29 cellular contexts compared by ENCODE assay signal in genomic region chr19:14346279-14346678, GRCh38.
"Had no signal": no experiment of that assay in that cellular context is flagged by ENCODE, and none has a peak within 500 bp of the region (broad histone marks: within the 10 kb centered on the region; RNA-seq: fewer than 3 reads in every experiment).

No MANE protein-coding gene starts in this region.

- H3K36me3 Mint-ChIP-seq: naive thymus-derived CD8-positive, alpha-beta T cell; type B pancreatic cell had no signal

- H3K4me3 Mint-ChIP-seq: immature natural killer cell; naive thymus-derived CD8-positive, alpha-beta T cell; nephron; neural crest cell; stimulated activated naive CD8-positive, alpha-beta T cell treated with anti-CD3 and anti-CD28 coated beads, Interleukin-15, Interleukin-2, amounts not matched to agents 100 ng/mL and 50 ng/mL, for 24 hours; type B pancreatic cell had no signal

- H2AFZ ChIP-seq: parathyroid adenoma had no signal

- DNase-seq: hypothalamus; immature natural killer cell; kidney; left colon; left lung; lower lobe of right lung; mammary epithelial cell; midbrain; mucosa of descending colon; naive thymus-derived CD8-positive, alpha-beta T cell; occipital lobe; right lobe of liver; stimulated activated CD4-positive, alpha-beta T cell treated with anti-CD3 and anti-CD28 coated beads, Interleukin-1b, Interleukin-23, amount 100 ng/mL, for 48 hours; stimulated activated CD4-positive, alpha-beta T cell treated with anti-CD3 and anti-CD28 coated beads, Interleukin-2, amount 100 ng/mL, for 48 hours; stimulated activated CD4-positive, alpha-beta T cell treated with anti-CD3 and anti-CD28 coated beads, Interleukin-4, amount 100 ng/mL, for 4 hours; stimulated activated CD8-positive, alpha-beta memory T cell treated with anti-CD3 and anti-CD28 coated beads, Interleukin-4, amount 100 ng/mL, for 48 hours; stimulated activated naive CD4-positive, alpha-beta T cell; tibial artery; uterus had no signal

- H3K27me3 ChIP-seq: left lung, right atrium auricular region, right lobe of liver, uterus had no signal

- ATAC-seq: left colon; left lung; lower lobe of right lung; mucosa of descending colon; naive thymus-derived CD8-positive, alpha-beta T cell; right lobe of liver had no signal

- H3K9ac ChIP-seq: parathyroid adenoma had no signal

- H3K4me2 ChIP-seq: smooth muscle cell had no signal

- H3K27ac ChIP-seq: left lung, lower lobe of right lung, neutrophil, parathyroid adenoma, right atrium auricular region, right lobe of liver, suprapubic skin, thoracic aorta, tibial artery, uterus had no signal

- H3K27ac Mint-ChIP-seq: immature natural killer cell; nephron; stimulated activated naive CD8-positive, alpha-beta T cell treated with anti-CD3 and anti-CD28 coated beads, Interleukin-15, Interleukin-2, amounts not matched to agents 100 ng/mL and 50 ng/mL, for 24 hours; type B pancreatic cell had no signal

- H3K4me1 ChIP-seq: parathyroid adenoma, right lobe of liver had no signal

- H3K9me3 Mint-ChIP-seq: immature natural killer cell; naive thymus-derived CD8-positive, alpha-beta T cell; nephron; neural crest cell; stimulated activated naive CD8-positive, alpha-beta T cell treated with anti-CD3 and anti-CD28 coated beads, Interleukin-15, Interleukin-2, amounts not matched to agents 100 ng/mL and 50 ng/mL, for 24 hours; type B pancreatic cell had no signal

- H3K79me2 ChIP-seq: parathyroid adenoma had no signal

- H3K36me3 ChIP-seq: left lung, lower lobe of right lung, neutrophil, right atrium auricular region, right lobe of liver, suprapubic skin, thoracic aorta, tibial artery, uterus had no signal

- H3K9me3 ChIP-seq: left lung, lower lobe of right lung, mucosa of descending colon, neutrophil, right atrium auricular region, right lobe of liver, suprapubic skin, thoracic aorta, tibial artery, uterus had no signal

- H3K27me3 Mint-ChIP-seq: naive thymus-derived CD8-positive, alpha-beta T cell; stimulated activated naive CD8-positive, alpha-beta T cell treated with anti-CD3 and anti-CD28 coated beads, Interleukin-15, Interleukin-2, amounts not matched to agents 100 ng/mL and 50 ng/mL, for 24 hours had no signal

- H3K4me3 ChIP-seq: left lung, lower lobe of right lung, mucosa of descending colon, right atrium auricular region, right lobe of liver, smooth muscle cell, suprapubic skin, thoracic aorta, tibial artery, uterus had no signal

- H3K4me1 Mint-ChIP-seq: nephron had no signal
